In the genomic region with DNA sequence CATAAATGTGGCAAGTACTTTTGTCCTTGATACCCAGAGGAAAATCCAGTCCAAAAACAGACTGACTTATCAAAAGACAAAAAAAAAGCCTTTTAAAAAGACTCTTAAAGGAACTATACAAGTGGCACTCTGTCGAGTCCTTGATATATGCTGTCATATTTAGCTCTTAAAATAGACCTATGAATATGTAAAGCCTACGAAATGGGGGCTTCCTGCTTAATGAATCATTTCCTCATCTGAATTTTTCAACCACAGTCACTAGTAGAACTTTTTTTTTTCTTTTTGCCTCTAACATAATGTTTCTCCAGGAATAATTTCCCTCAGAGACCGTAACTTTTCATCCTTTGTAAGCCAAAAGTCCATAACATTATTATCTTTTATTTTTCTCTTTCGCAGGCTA, we compare ENCODE assay signal across 1 cellular context.
TF ChIP-seq lines count a peak whose summit lies in the region.

No MANE protein-coding gene starts in this region.

TF ChIP-seq in A549, 52 proteins besides CTCF, POLR2A, EP300 and RAD21 (continued from another document):
- no peak for TF ChIP-seq NPAS2 (CRISPR knock-in tag; IDR thresholded peaks at IDR 0.05; ENCODE audit: borderline replicate concordance)
